Comparison of ENCODE assay signal across 2 cellular contexts in genomic region chr14:20608383-20609095, GRCh38.
TF ChIP-seq lines count a peak whose summit lies in the region.

No MANE protein-coding gene starts in this region.

TF ChIP-seq in A549, 52 proteins besides CTCF, POLR2A, EP300 and RAD21:
- TF ChIP-seq EHF (CRISPR knock-in tag; IDR thresholded peaks at IDR 0.05) (no peak), REST (IDR thresholded peaks at IDR 0.05) (no peak), ZC3H11A (IDR thresholded peaks at IDR 0.05) (no peak), KDM1A (IDR thresholded peaks at IDR 0.05; ENCODE audit: low read depth) (no peak), GATA3 (IDR thresholded peaks at IDR 0.05; ENCODE audit: borderline replicate concordance) (no peak), MAX (IDR thresholded peaks at IDR 0.05) (no peak), MAZ (IDR thresholded peaks at IDR 0.05; ENCODE audit: borderline replicate concordance, low read depth, low read length) (no peak)

TF ChIP-seq in H1, 55 proteins besides CTCF, POLR2A, EP300 and RAD21:
- TF ChIP-seq EGR1 (IDR thresholded peaks at IDR 0.05; ENCODE audit: borderline replicate concordance, low read depth, low read length) (no peak), GTF2F1 (IDR thresholded peaks at IDR 0.05; ENCODE audit: borderline replicate concordance, low read depth, low read length) (no peak), JUN (IDR thresholded peaks at IDR 0.05; ENCODE audit: low read depth, low read length) (no peak)
TF ChIP-seq in H1: peak in this region for 0.
